ENCODE assay signal across 34 cellular contexts in genomic region chr9:123286324-123286723, GRCh38.
"Had no signal": no experiment of that assay in that cellular context is flagged by ENCODE, and none has a peak within 500 bp of the region (broad histone marks: within the 10 kb centered on the region; RNA-seq: fewer than 3 reads in every experiment).

No MANE protein-coding gene starts in this region.

- H3K9me3 ChIP-seq: MG63 had no signal

- DNase-seq: Karpas-422, Kasumi-1, MG63, MM.1S, MV-4-11, NCI-H1048, NCI-H1092, NCI-H1092 treated with DMSO at 0.1 percent for 48 hours, NCI-H1105, NCI-H1105 treated with DMSO at 0.1 percent for 48 hours, NCI-H1417, NCI-H1417 treated with DMSO at 0.1 percent for 48 hours, NCI-H1436, NCI-H1436 treated with DMSO at 0.1 percent for 48 hours, NCI-H146, NCI-H1694, NCI-H1694 treated with DMSO at 0.1 percent for 48 hours, NCI-H187, NCI-H187 treated with DMSO at 0.1 percent for 48 hours, NCI-H1930, NCI-H2029, NCI-H2029 treated with DMSO at 0.1 percent for 48 hours, NCI-H2081, NCI-H2081 treated with DMSO at 0.1 percent for 48 hours, NCI-H2107, NCI-H2171, NCI-H2171 treated with DMSO at 0.1 percent for 48 hours, NCI-H2227 treated with DMSO at 0.1 percent for 48 hours, NCI-H226, NCI-H345, NCI-H446, NCI-H446 treated with DMSO at 0.1 percent for 48 hours, NCI-H510A, NCI-H510A treated with DMSO at 0.1 percent for 48 hours had no signal

- H3K4me3 ChIP-seq: MG63 had no signal

- H3K36me3 ChIP-seq: MG63 had no signal
